Comparison of ENCODE assay signal across 28 cellular contexts in the genomic region with DNA sequence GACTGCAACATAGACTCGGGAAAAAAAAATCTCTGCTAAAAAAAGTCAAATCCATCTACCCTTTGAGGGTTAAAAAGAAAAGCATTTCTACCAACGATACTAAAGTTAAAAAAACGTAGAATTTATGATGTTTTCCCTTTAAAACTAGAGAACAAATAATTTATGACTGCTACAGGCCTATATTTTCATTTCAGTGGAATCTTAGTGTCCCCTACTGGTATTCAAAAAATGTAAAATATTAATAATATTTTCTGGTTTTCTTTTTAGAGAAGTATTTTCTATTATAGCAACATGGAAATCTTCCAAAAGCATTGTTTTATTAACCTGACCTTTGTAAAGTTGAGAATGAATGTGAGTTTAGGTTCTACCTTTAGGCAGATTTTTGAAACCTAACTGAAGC.
DNase-seq lines count a peak whose midpoint lies in the region; ATAC-seq, FAIRE-seq and TF ChIP-seq lines count a peak whose summit lies in the region.
"Had no signal": no experiment of that assay in that cellular context is flagged by ENCODE, and none has a peak within 500 bp of the region (broad histone marks: within the 10 kb centered on the region; RNA-seq: fewer than 3 reads in every experiment).

No MANE protein-coding gene starts in this region.

- H3K27ac Mint-ChIP-seq in chondrocyte (ENCODE audit: unreplicated experiment), result no peak overlapping the region
- no peak overlapping the region for H3K27ac Mint-ChIP-seq in activated naive CD4-positive, alpha-beta T cell treated with anti-CD3 and anti-CD28 coated beads for 36 hours
- H3K27ac Mint-ChIP-seq: B cell; T-helper 1 cell treated with Interleukin-12 subunit alpha and Interleukin-12 subunit beta and Interleukin-4 antibody, amounts not matched to agents 30 μg/mL and 1 μg/mL, for 36 hours had no signal

- H3K27me3 ChIP-seq in PC-3 (ENCODE audit: low read length), result no peaks in the 10 kb centered on the region
- H3K27me3 ChIP-seq in skeletal muscle satellite cell (ENCODE audit: control insufficient read depth, insufficient read depth, low read length), result no peaks in the 10 kb centered on the region
- H3K27me3 ChIP-seq: MG63, SJSA1 had no signal

- intact Hi-C loops in PC-3 (cut with micrococcal nuclease), result loop anchor here (5.0 to 10.0 kb wide), 4 partner anchors 92 to 860 kb away; no protein-coding TSS in a partner anchor
- intact Hi-C loops in activated naive CD4-positive, alpha-beta T cell treated with anti-CD3 and anti-CD28 coated beads for 36 hours (cut with micrococcal nuclease), result no loop called here

- no peak overlapping the region for H3K4me3 ChIP-seq in PC-3 (ENCODE audit: low read length)
- no peak overlapping the region for H3K4me3 ChIP-seq in skeletal muscle satellite cell (ENCODE audit: low read length)
- H3K4me3 ChIP-seq: K562, MG63, SJSA1 had no signal

- H3K4me2 ChIP-seq in PC-3 (ENCODE audit: low read length) (no peak overlapping the region), skeletal muscle satellite cell (ENCODE audit: low read length) (peak overlapping the region; percentile 34)

- no peaks in the 10 kb centered on the region for H3K4me1 Mint-ChIP-seq in chondrocyte (ENCODE audit: low read depth)
- no peaks in the 10 kb centered on the region for H3K4me1 Mint-ChIP-seq in activated naive CD4-positive, alpha-beta T cell treated with anti-CD3 and anti-CD28 coated beads for 36 hours (ENCODE audit: low read depth)
- H3K4me1 Mint-ChIP-seq: B cell had no signal

- CTCF ChIA-PET in PC-3 (lab: Charles Lee), result interaction anchor here (1.1 kb wide), 1 partner anchor 21 kb away, joined by 3 read pairs; no protein-coding TSS in a partner anchor
- CTCF ChIA-PET in activated naive CD4-positive, alpha-beta T cell treated with anti-CD3 and anti-CD28 coated beads for 36 hours (lab: Charles Lee), result interaction anchor here (0.8 kb wide), 1 partner anchor 1973 kb away, joined by 4 read pairs; no protein-coding TSS in a partner anchor

- H3K9me3 ChIP-seq in PC-3 (ENCODE audit: low read length) (no peaks in the 10 kb centered on the region; the same call in 1 of the 2 replicates), skeletal muscle satellite cell (replicated peaks; ENCODE audit: low read length) (no peaks in the 10 kb centered on the region)

- peaks cover 31% of the 10 kb centered on the region for H3K9me3 Mint-ChIP-seq in chondrocyte (ENCODE audit: low read depth)
- peaks cover 8% of the 10 kb centered on the region for H3K9me3 Mint-ChIP-seq in activated naive CD4-positive, alpha-beta T cell treated with anti-CD3 and anti-CD28 coated beads for 36 hours

- no peaks in the 10 kb centered on the region for H3K27me3 Mint-ChIP-seq in chondrocyte (ENCODE audit: low read depth)
- H3K27me3 Mint-ChIP-seq in activated naive CD4-positive, alpha-beta T cell treated with anti-CD3 and anti-CD28 coated beads for 36 hours (ENCODE audit: low read depth), result no peaks in the 10 kb centered on the region
- H3K27me3 Mint-ChIP-seq: B cell had no signal

- no peak for ATAC-seq in PC-3
- ATAC-seq: K562 had no signal

- no peak for FAIRE-seq in GM12891 (lab: Jason Lieb, UNC)
- FAIRE-seq: GM12892, GM19239, H54, HTR-8/SVneo, K562 had no signal

- H3F3A ChIP-seq in PC-3 (ENCODE audit: low read length, unreplicated experiment), result peaks cover 5% of the 10 kb centered on the region

- H3K27ac ChIP-seq in PC-3 (ENCODE audit: low read length), result no peak overlapping the region
- H3K27ac ChIP-seq: SJSA1 had no signal

- H3K4me3 Mint-ChIP-seq in chondrocyte (ENCODE audit: unreplicated experiment), result no peak overlapping the region
- H3K4me3 Mint-ChIP-seq in activated naive CD4-positive, alpha-beta T cell treated with anti-CD3 and anti-CD28 coated beads for 36 hours, result no peak overlapping the region
- H3K4me3 Mint-ChIP-seq: B cell; T-helper 1 cell treated with Interleukin-12 subunit alpha and Interleukin-12 subunit beta and Interleukin-4 antibody, amounts not matched to agents 30 μg/mL and 1 μg/mL, for 36 hours had no signal

- H3K9me2 ChIP-seq in PC-3 (replicated peaks; ENCODE audit: low read length), result no peaks in the 10 kb centered on the region

- H3K36me3 ChIP-seq in PC-3 (ENCODE audit: low read depth, low read length), result no peaks in the 10 kb centered on the region
- H3K36me3 ChIP-seq in skeletal muscle satellite cell (ENCODE audit: insufficient read depth, low read length), result no peaks in the 10 kb centered on the region
- H3K36me3 ChIP-seq: MG63, SJSA1 had no signal

- H3K9ac ChIP-seq in PC-3 (ENCODE audit: low read length) (no peak overlapping the region), skeletal muscle satellite cell (ENCODE audit: low read depth, low read length) (peak overlapping the region; percentile 22)

- H2AFZ ChIP-seq in PC-3 (ENCODE audit: low read length), result no peak overlapping the region

- TF ChIP-seq POLR2A in GM12891 (IDR thresholded peaks at IDR 0.05; ENCODE audit: low read depth, low read length), result no peak

- POLR2A ChIA-PET in PC-3 (lab: Charles Lee; ENCODE audit: unreplicated experiment), result no interaction called here

- peak; percentile 5 for DNase-seq in PC-3
- no peak for DNase-seq in chondrocyte (ENCODE audit: low spot score)
- DNase-seq in GM12891 (ENCODE audit: insufficient read length, low spot score), result no peak
- no peak for DNase-seq in cerebellar nuclear complex (lab: John Stamatoyannopoulos, UW)
- DNase-seq in activated naive CD4-positive, alpha-beta T cell treated with anti-CD3 and anti-CD28 coated beads for 36 hours, result no peak
- DNase-seq: Calu3; DMS79 treated with DMSO at 0.1 percent for 48 hours; GF-D8; MG63; NCI-H1417 treated with DMSO at 0.1 percent for 48 hours; NCI-H1694 treated with DMSO at 0.1 percent for 48 hours; NCI-H2171 treated with DMSO at 0.1 percent for 48 hours; NCI-H345; NCI-H510A treated with DMSO at 0.1 percent for 48 hours; NCI-H748 treated with DMSO at 0.1 percent for 48 hours; NK-92 treated with Interleukin-12 subunit alpha and Interleukin-12 subunit beta, amount 100 ng/mL, for 24 hours; Right ventricle myocardium superior; RPMI8226 had no signal

- H3K4me1 ChIP-seq in PC-3 (ENCODE audit: insufficient read depth, low read length) (peaks cover 20% of the 10 kb centered on the region), skeletal muscle satellite cell (ENCODE audit: control insufficient read depth, insufficient read depth, low read length) (peaks cover 20% of the 10 kb centered on the region)
- H3K4me1 ChIP-seq: SJSA1 had no signal

- H4K20me1 ChIP-seq in PC-3 (ENCODE audit: low read length), result no peaks in the 10 kb centered on the region

- H3K36me3 Mint-ChIP-seq in chondrocyte (ENCODE audit: low read depth), result no peaks in the 10 kb centered on the region
- H3K36me3 Mint-ChIP-seq in activated naive CD4-positive, alpha-beta T cell treated with anti-CD3 and anti-CD28 coated beads for 36 hours (ENCODE audit: low read depth), result no peaks in the 10 kb centered on the region

- BruUV-seq in PC-3 (replicated peaks; lab: Mats Ljungman, UMichigan), result no TSS peak

- TF ChIP-seq CTCF in LNCAP (IDR thresholded peaks at IDR 0.05) (peak; percentile 23; the same call in 1 of the 2 replicates), PC-3 (conservative IDR thresholded peaks at IDR 0.05; ENCODE audit: low read depth, low read length) (no peak; the same call in 1 of the 2 replicates), chondrocyte (IDR thresholded peaks at IDR 0.05) (peak; percentile 26)

- no peaks in the 10 kb centered on the region for H3K79me2 ChIP-seq in PC-3 (ENCODE audit: low read length)

TF ChIP-seq in GM12891, 5 proteins besides CTCF, POLR2A, EP300 and RAD21:
- TF ChIP-seq SPI1 (IDR thresholded peaks at IDR 0.05; ENCODE audit: low read depth, low read length) (no peak), TAF1 (IDR thresholded peaks at IDR 0.05; ENCODE audit: low read depth, low read length) (no peak), PAX5 (IDR thresholded peaks at IDR 0.05; ENCODE audit: insufficient read depth, low read length, severe bottlenecking) (no peak), POU2F2 (IDR thresholded peaks at IDR 0.05; ENCODE audit: low read depth, low read length) (no peak), POLR2AphosphoS5 (IDR thresholded peaks at IDR 0.05; ENCODE audit: low read depth, low read length) (no peak)
